Comparison of ENCODE assay signal across 1 cellular context in genomic region chr1:109655624-109656519, GRCh38.
TF ChIP-seq lines count a peak whose summit lies in the region.

GSTM4 (plus strand) TSS chr1:109656099; CDS start chr1:109656390, 291 bp downstream.

TF ChIP-seq in HepG2, 621 proteins besides CTCF, POLR2A, EP300 and RAD21 (continued from another document and continues in another):
- TF ChIP-seq MLX (CRISPR knock-in tag; IDR thresholded peaks at IDR 0.05) (no peak), BHLHE40 (IDR thresholded peaks at IDR 0.05; ENCODE audit: low read length) (no peak), HNF1B (CRISPR knock-in tag; IDR thresholded peaks at IDR 0.05) (peak; percentile 85), ZFAT (CRISPR knock-in tag; conservative IDR thresholded peaks at IDR 0.05) (no peak), TEAD3 (CRISPR knock-in tag; optimal IDR thresholded peaks at IDR 0.05; ENCODE audit: borderline replicate concordance) (no peak), THAP7 (CRISPR knock-in tag; IDR thresholded peaks at IDR 0.05) (no peak), ZNF766 (CRISPR knock-in tag; IDR thresholded peaks at IDR 0.05; ENCODE audit: borderline replicate concordance) (no peak), SKIL (CRISPR knock-in tag; IDR thresholded peaks at IDR 0.05; ENCODE audit: borderline replicate concordance) (no peak), SPEN (CRISPR knock-in tag; IDR thresholded peaks at IDR 0.05; ENCODE audit: low read depth) (peak; percentile 88), NR1H2 (CRISPR knock-in tag; IDR thresholded peaks at IDR 0.05; ENCODE audit: borderline replicate concordance, low read depth) (no peak), TFDP1 (CRISPR knock-in tag; IDR thresholded peaks at IDR 0.05; ENCODE audit: borderline replicate concordance) (no peak), PRDM10 (CRISPR knock-in tag; IDR thresholded peaks at IDR 0.05; ENCODE audit: low read depth) (0 out of 2 replicates have a peak, but pooled peaks have one; percentile 47), EED (CRISPR knock-in tag; IDR thresholded peaks at IDR 0.05) (no peak), ZNF569 (CRISPR knock-in tag; IDR thresholded peaks at IDR 0.05; ENCODE audit: borderline replicate concordance) (no peak), ZNF407 (CRISPR knock-in tag; IDR thresholded peaks at IDR 0.05; ENCODE audit: not compliant biosample characterization) (peak; percentile 77), MEIS2 (CRISPR knock-in tag; IDR thresholded peaks at IDR 0.05) (peak; percentile 68; the same call in 1 of the 2 replicates), ZNF121 (CRISPR knock-in tag; IDR thresholded peaks at IDR 0.05) (peak; percentile 98), MNT (IDR thresholded peaks at IDR 0.05) (no peak), ZBTB33 (CRISPR knock-in tag; IDR thresholded peaks at IDR 0.05) (no peak), SP4 (CRISPR knock-in tag; IDR thresholded peaks at IDR 0.05) (peak; percentile 52; the same call in 1 of the 2 replicates), ZNF790 (CRISPR knock-in tag; IDR thresholded peaks at IDR 0.05; ENCODE audit: borderline replicate concordance) (no peak)
